Comparison of ENCODE assay signal across 23 cellular contexts in genomic region chr5:96258692-96259091, GRCh38.
A peak's percentile ranks its signal among the peaks of the same experiment; 100 is the strongest.
DNase-seq lines count a peak whose midpoint lies in the region; ATAC-seq, FAIRE-seq and TF ChIP-seq lines count a peak whose summit lies in the region.
"Had no signal": no experiment of that assay in that cellular context is flagged by ENCODE, and none has a peak within 500 bp of the region (broad histone marks: within the 10 kb centered on the region; RNA-seq: fewer than 3 reads in every experiment).

No MANE protein-coding gene starts in this region.

- no peak overlapping the region for H3K9ac ChIP-seq in BLaER1 treated with 17β-estradiol and CSF1 and Interleukin-3, amounts not matched to agents 10 nM and 100 nM
- H3K9ac ChIP-seq in Karpas-422 (ENCODE audit: low read length) = no peak overlapping the region
- no peak overlapping the region for H3K9ac ChIP-seq in keratinocyte (ENCODE audit: control insufficient read depth, extremely low read depth, insufficient read depth, low read length)

- no peak for ATAC-seq in natural killer cell treated with Interleukin-12 subunit alpha and Interleukin-12 subunit beta and Interleukin-15 and Interleukin-18, amount 100 ng/mL, for 72 hours
- ATAC-seq in HG03442 (IDR thresholded peaks at IDR 0.05; ENCODE audit: unreplicated experiment) (no peak), GM19351 (IDR thresholded peaks at IDR 0.05; ENCODE audit: unreplicated experiment) (no peak)
- ATAC-seq: effector memory CD8-positive, alpha-beta T cell; left colon; Right ventricle myocardium inferior; T-cell had no signal

- peak overlapping the region in 8 of 11 experiments; percentile 47 to 73 (median 60); a peak in 14 of 22 replicates for H3K4me2 ChIP-seq in BLaER1 treated with 17β-estradiol and CSF1 and Interleukin-3, amounts not matched to agents 10 nM and 100 nM
- H3K4me2 ChIP-seq in Karpas-422 (ENCODE audit: low read depth, low read length, poor library complexity, severe bottlenecking) (peak overlapping the region; percentile 38), keratinocyte (ENCODE audit: control insufficient read depth, extremely low read depth, insufficient read depth, low read depth, low read length) (peak overlapping the region; percentile 52)

- H3K27me3 Mint-ChIP-seq in natural killer cell treated with Interleukin-12 subunit alpha and Interleukin-12 subunit beta and Interleukin-15 and Interleukin-18, amount 100 ng/mL, for 72 hours = peaks cover 8 to 14% of the 10 kb centered on the region in 2 donors

- peaks cover 8 to 30% (median 18%) of the 10 kb centered on the region in 10 experiments; a peak in 19 of 20 replicates for H3K4me1 ChIP-seq in BLaER1 treated with 17β-estradiol and CSF1 and Interleukin-3, amounts not matched to agents 10 nM and 100 nM
- H3K4me1 ChIP-seq in Karpas-422 (ENCODE audit: low read length) (peaks cover 17% of the 10 kb centered on the region), keratinocyte (ENCODE audit: control insufficient read depth, extremely low read depth, insufficient read depth, low read length) (peaks cover 51% of the 10 kb centered on the region)

- dilution Hi-C loops in keratinocyte (cut with MboI; ENCODE audit: extremely low pct_ligation_motif_present, low sequenced_read_pairs) = no loop called here

- no peaks in the 10 kb centered on the region for H3K27me3 ChIP-seq in BLaER1 treated with 17β-estradiol and CSF1 and Interleukin-3, amounts not matched to agents 10 nM and 100 nM
- no peaks in the 10 kb centered on the region for H3K27me3 ChIP-seq in Karpas-422 (ENCODE audit: low read length)
- H3K27me3 ChIP-seq in brain microvascular endothelial cell (replicated peaks) = no peaks in the 10 kb centered on the region
- no peaks in the 10 kb centered on the region for H3K27me3 ChIP-seq in keratinocyte (ENCODE audit: control insufficient read depth, extremely low read depth, insufficient read depth, low read length)
- H3K27me3 ChIP-seq: ovary, right atrium auricular region had no signal

- in situ Hi-C loops in brain microvascular endothelial cell (cut with HindIII; ENCODE audit: low pct_ligation_motif_present, low sequenced_read_pairs) = no loop called here

- FAIRE-seq in keratinocyte (lab: Jason Lieb, UNC) (no peak), GM12891 (lab: Jason Lieb, UNC) (no peak)
- FAIRE-seq: GM18507, urothelium cell line had no signal

- H3K79me2 ChIP-seq in Karpas-422 (ENCODE audit: low read length) = no peaks in the 10 kb centered on the region
- no peaks in the 10 kb centered on the region for H3K79me2 ChIP-seq in keratinocyte (ENCODE audit: control insufficient read depth, insufficient read depth, low read length)

- H3K9me2 ChIP-seq in Karpas-422 (replicated peaks; ENCODE audit: insufficient read depth, low read length) = no peaks in the 10 kb centered on the region

- peak overlapping the region in 6 of 11 experiments; percentile 15 to 65 (median 46); a peak in 9 of 22 replicates for H3K27ac ChIP-seq in BLaER1 treated with 17β-estradiol and CSF1 and Interleukin-3, amounts not matched to agents 10 nM and 100 nM
- H3K27ac ChIP-seq in Karpas-422 (ENCODE audit: low read length) (no peak overlapping the region), brain microvascular endothelial cell (peak overlapping the region; percentile 28), keratinocyte (ENCODE audit: control insufficient read depth, insufficient read depth, low read length) (peak overlapping the region; percentile 67)
- H3K27ac ChIP-seq: C4-2B, ovary had no signal

- no peak overlapping the region for H3K4me3 ChIP-seq in BLaER1 treated with 17β-estradiol and CSF1 and Interleukin-3, amounts not matched to agents 10 nM and 100 nM
- H3K4me3 ChIP-seq in Karpas-422 (ENCODE audit: low read length) (no peak overlapping the region), brain microvascular endothelial cell (ENCODE audit: low read depth, low read length) (no peak overlapping the region), keratinocyte (ENCODE audit: control insufficient read depth in 2 of 3, extremely low read depth in 1 of 3, insufficient read depth in 2 of 3, low read depth in 1 of 3, low read length in 3 of 3) (no peak overlapping the region)
- H3K4me3 ChIP-seq: ovary, right atrium auricular region had no signal

- no peaks in the 10 kb centered on the region for H4K20me1 ChIP-seq in BLaER1 treated with 17β-estradiol and CSF1 and Interleukin-3, amounts not matched to agents 10 nM and 100 nM
- H4K20me1 ChIP-seq in Karpas-422 (ENCODE audit: insufficient read depth, low read depth, low read length) (no peaks in the 10 kb centered on the region), keratinocyte (ENCODE audit: control insufficient read depth, extremely low read depth, insufficient read depth, low read length) (no peaks in the 10 kb centered on the region)

- H3K36me3 Mint-ChIP-seq in natural killer cell treated with Interleukin-12 subunit alpha and Interleukin-12 subunit beta and Interleukin-15 and Interleukin-18, amount 100 ng/mL, for 72 hours = no peaks in the 10 kb centered on the region
- H3K36me3 Mint-ChIP-seq: T-cell had no signal

- no peak for DNase-seq in Karpas-422
- DNase-seq in brain microvascular endothelial cell = no peak
- DNase-seq in keratinocyte (ENCODE audit: low read depth, low spot score) = no peak
- no peak for DNase-seq in natural killer cell treated with Interleukin-12 subunit alpha and Interleukin-12 subunit beta and Interleukin-15 and Interleukin-18, amount 100 ng/mL, for 72 hours (ENCODE audit: low spot score)
- DNase-seq in GM12891 (ENCODE audit: insufficient read length, low spot score) = no peak
- DNase-seq: activated CD4-positive, CD25-positive, alpha-beta regulatory T cell treated with anti-CD3 and anti-CD28 coated beads, Interleukin-2, amount 50 U/mL, for 72 hours; activated naive CD4-positive, alpha-beta T cell treated with anti-CD3 and anti-CD28 coated beads, Interleukin-2, amount 50 U/mL, for 16 hours; effector memory CD8-positive, alpha-beta T cell; H9; left colon; naive B cell; NCI-H187 treated with DMSO at 0.1 percent for 48 hours; ovary; stimulated activated CD4-positive, alpha-beta T cell treated with anti-CD3 and anti-CD28 coated beads, Interleukin-15, amount 100 ng/mL, for 24 hours; T-cell had no signal

- H3K4me3 Mint-ChIP-seq in natural killer cell treated with Interleukin-12 subunit alpha and Interleukin-12 subunit beta and Interleukin-15 and Interleukin-18, amount 100 ng/mL, for 72 hours = no peak overlapping the region
- H3K4me3 Mint-ChIP-seq: effector memory CD8-positive, alpha-beta T cell; H9; naive B cell; T-cell had no signal

- H3K27ac Mint-ChIP-seq in natural killer cell treated with Interleukin-12 subunit alpha and Interleukin-12 subunit beta and Interleukin-15 and Interleukin-18, amount 100 ng/mL, for 72 hours = peak overlapping the region in 1 of 2 donors; percentile 6
- H3K27ac Mint-ChIP-seq: effector memory CD8-positive, alpha-beta T cell; T-cell had no signal

- H3K9me3 ChIP-seq in BLaER1 treated with 17β-estradiol and CSF1 and Interleukin-3, amounts not matched to agents 10 nM and 100 nM (replicated peaks in 1 of 11) = no peaks in the 10 kb centered on the region
- H3K9me3 ChIP-seq in Karpas-422 (ENCODE audit: low read length) (no peaks in the 10 kb centered on the region), keratinocyte (ENCODE audit: control insufficient read depth, low read depth, low read length) (no peaks in the 10 kb centered on the region)
- H3K9me3 ChIP-seq: ovary, right atrium auricular region had no signal

- no peaks in the 10 kb centered on the region for H3K36me3 ChIP-seq in BLaER1 treated with 17β-estradiol and CSF1 and Interleukin-3, amounts not matched to agents 10 nM and 100 nM
- no peaks in the 10 kb centered on the region for H3K36me3 ChIP-seq in Karpas-422 (ENCODE audit: insufficient read depth, low read length)
- no peaks in the 10 kb centered on the region for H3K36me3 ChIP-seq in brain microvascular endothelial cell (replicated peaks)
- H3K36me3 ChIP-seq in keratinocyte (ENCODE audit: control insufficient read depth in 2 of 2, extremely low read depth in 1 of 2, insufficient read depth in 2 of 2, low read length in 2 of 2) = no peaks in the 10 kb centered on the region
- H3K36me3 ChIP-seq: ovary, right atrium auricular region had no signal

- H2AFZ ChIP-seq in Karpas-422 (ENCODE audit: low read length) = no peak overlapping the region; the same call in 1 of the 2 replicates
- H2AFZ ChIP-seq in keratinocyte (ENCODE audit: control insufficient read depth, low read length) = no peak overlapping the region

- no peaks in the 10 kb centered on the region for H3K9me3 Mint-ChIP-seq in natural killer cell treated with Interleukin-12 subunit alpha and Interleukin-12 subunit beta and Interleukin-15 and Interleukin-18, amount 100 ng/mL, for 72 hours
- H3K9me3 Mint-ChIP-seq: H9 had no signal

- no peak for TF ChIP-seq POLR2A in GM12891 (IDR thresholded peaks at IDR 0.05; ENCODE audit: low read depth, low read length)

- TF ChIP-seq CTCF in brain microvascular endothelial cell (IDR thresholded peaks at IDR 0.05; ENCODE audit: low read depth, low read length, missing control alignments) (no peak), keratinocyte (optimal IDR thresholded peaks at IDR 0.05 in 1 of 3, IDR thresholded peaks at IDR 0.05 in 1 of 3, conservative IDR thresholded peaks at IDR 0.05 in 1 of 3; ENCODE audit: extremely low read depth in 1 of 3, insufficient read depth in 2 of 3, low read length in 3 of 3) (no peak)

- H3K4me1 Mint-ChIP-seq in natural killer cell treated with Interleukin-12 subunit alpha and Interleukin-12 subunit beta and Interleukin-15 and Interleukin-18, amount 100 ng/mL, for 72 hours (ENCODE audit: low read depth in 2 of 2) = peaks cover 2 to 15% of the 10 kb centered on the region in 2 donors
- H3K4me1 Mint-ChIP-seq: T-cell had no signal

- no peaks in the 10 kb centered on the region for H3K9me1 ChIP-seq in keratinocyte (ENCODE audit: control insufficient read depth, extremely low read depth, insufficient read depth, low read length)

TF ChIP-seq in GM12891, 5 proteins besides CTCF, POLR2A, EP300 and RAD21:
- no peak for TF ChIP-seq POLR2AphosphoS5 (IDR thresholded peaks at IDR 0.05; ENCODE audit: low read depth, low read length)
- no peak for TF ChIP-seq PAX5 (IDR thresholded peaks at IDR 0.05; ENCODE audit: insufficient read depth, low read length, severe bottlenecking)
- TF ChIP-seq TAF1 (IDR thresholded peaks at IDR 0.05; ENCODE audit: low read depth, low read length) = no peak
- no peak for TF ChIP-seq SPI1 (IDR thresholded peaks at IDR 0.05; ENCODE audit: low read depth, low read length)
- no peak for TF ChIP-seq POU2F2 (IDR thresholded peaks at IDR 0.05; ENCODE audit: low read depth, low read length)
